21 cellular contexts compared by ENCODE assay signal in the genomic region with DNA sequence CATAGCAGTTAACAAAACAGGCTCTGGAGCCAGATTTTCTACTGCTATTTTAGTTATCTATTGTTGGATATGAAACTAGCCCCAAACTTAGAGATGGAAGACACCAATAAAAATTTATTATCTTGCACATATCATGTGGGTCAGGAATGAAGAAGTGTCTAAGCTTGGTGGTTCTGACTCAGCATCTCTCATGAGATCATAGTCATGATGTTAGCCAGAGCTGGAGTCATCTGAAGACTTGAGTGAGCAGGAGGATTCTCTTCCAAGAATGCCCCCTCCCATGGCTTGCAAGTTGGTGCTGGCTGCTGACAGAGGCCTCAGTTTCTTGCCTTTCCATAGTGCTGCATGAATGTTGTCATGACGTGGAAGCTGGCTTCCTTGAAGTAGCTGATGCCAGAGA.
DNase-seq lines count a peak whose midpoint lies in the region; TF ChIP-seq lines count a peak whose summit lies in the region.
"Had no signal": no experiment of that assay in that cellular context is flagged by ENCODE, and none has a peak within 500 bp of the region (broad histone marks: within the 10 kb centered on the region; RNA-seq: fewer than 3 reads in every experiment).

No MANE protein-coding gene starts in this region.

- H3K79me2 ChIP-seq in trophoblast cell (ENCODE audit: control insufficient read depth, insufficient read depth, low read length, poor library complexity): no peaks in the 10 kb centered on the region

- H3K9me3 ChIP-seq in trophoblast cell (ENCODE audit: insufficient read depth, low read depth, low read length): no peaks in the 10 kb centered on the region
- H3K9me3 ChIP-seq: thoracic aorta had no signal

- DNase-seq in EL (peak; percentile 25), MV-4-11 (lab: John Stamatoyannopoulos, UW) (peak; percentile 6), epithelial cell of esophagus (ENCODE audit: low read depth) (peak; percentile 32), trophoblast cell (peak in 1 of 2 donors; percentile 1), T-helper 2 cell (no peak), NCI-H526 (lab: John Stamatoyannopoulos, UW) (no peak)
- no peak for DNase-seq in central memory CD4-positive, alpha-beta T cell
- no peak for DNase-seq in activated CD4-positive, CD25-positive, alpha-beta regulatory T cell treated with anti-CD3 and anti-CD28 coated beads, Interleukin-2, amount 50 U/mL, for 72 hours
- DNase-seq: dermis blood vessel endothelial cell, DND-41, erythroblast, glutamatergic neuron, NCI-H1105 treated with DMSO at 0.1 percent for 48 hours, NCI-H2171, NCI-H774, occipital lobe, PC-9, retina, T-helper 17 cell had no signal

- H4K91ac ChIP-seq in trophoblast cell (ENCODE audit: low read depth, low read length): no peak overlapping the region

- no peak overlapping the region for H4K12ac ChIP-seq in trophoblast cell (ENCODE audit: low read depth, low read length)

- H2BK5ac ChIP-seq in trophoblast cell (ENCODE audit: low read depth, low read length, poor library complexity): no peak overlapping the region

- no peak overlapping the region for H2AK5ac ChIP-seq in trophoblast cell (ENCODE audit: low read length)

- no peak for TF ChIP-seq CTCF in epithelial cell of esophagus (IDR thresholded peaks at IDR 0.05; ENCODE audit: insufficient read depth, low read depth, low read length, missing control alignments)

- H3K4me3 ChIP-seq in epithelial cell of esophagus (ENCODE audit: low read length): no peak overlapping the region
- no peak overlapping the region for H3K4me3 ChIP-seq in trophoblast cell (ENCODE audit: low read depth, low read length)
- H3K4me3 ChIP-seq: lung, PC-9, thoracic aorta had no signal

- H3K36me3 ChIP-seq in trophoblast cell (ENCODE audit: control insufficient read depth in 1 of 2, insufficient read depth in 2 of 2, low read length in 2 of 2): no peaks in the 10 kb centered on the region
- H3K36me3 ChIP-seq: thoracic aorta had no signal

- H2BK12ac ChIP-seq in trophoblast cell (ENCODE audit: low read length): no peak overlapping the region

- H3K9ac ChIP-seq in trophoblast cell (ENCODE audit: low read length): peak overlapping the region; percentile 23

- no peaks in the 10 kb centered on the region for H3K4me1 ChIP-seq in trophoblast cell (ENCODE audit: control insufficient read depth in 1 of 2, insufficient read depth in 2 of 2, low read length in 2 of 2)

- H2BK120ac ChIP-seq in trophoblast cell (ENCODE audit: insufficient read depth, low read length, poor library complexity): no peak overlapping the region

- H2AFZ ChIP-seq in trophoblast cell (ENCODE audit: insufficient read depth, low read length, poor library complexity): no peak overlapping the region
- H2AFZ ChIP-seq: PC-9 had no signal

- H3K18ac ChIP-seq in trophoblast cell (ENCODE audit: low read length): no peak overlapping the region

- H3K27me3 ChIP-seq in trophoblast cell (ENCODE audit: insufficient read depth, low read length): no peaks in the 10 kb centered on the region

- no peak overlapping the region for H3K4ac ChIP-seq in trophoblast cell (ENCODE audit: low read depth, low read length)

- no CpG with 5 or more reads among the region's 1 CpG for WGBS in trophoblast cell (ENCODE audit: extremely low coverage, insufficient coverage, insufficient read length)

- no peak overlapping the region for H3K23ac ChIP-seq in trophoblast cell (ENCODE audit: low read length)

- H3K27ac ChIP-seq in trophoblast cell (ENCODE audit: low read depth, low read length): no peak overlapping the region
- H3K27ac ChIP-seq: PC-9, thoracic aorta had no signal

- no peak overlapping the region for H3K14ac ChIP-seq in trophoblast cell (ENCODE audit: low read length)

- no peak overlapping the region for H4K8ac ChIP-seq in trophoblast cell (ENCODE audit: low read depth, low read length)

- H3K4me2 ChIP-seq in trophoblast cell (ENCODE audit: low read length): no peak overlapping the region
- H3K4me2 ChIP-seq: PC-9 had no signal

- H3K79me1 ChIP-seq in trophoblast cell (ENCODE audit: low read length): no peaks in the 10 kb centered on the region

Comparison
In these comparisons a context has a peak if more than half of its experiments do, and no peak if none do; other contexts are left out.
1. DNase-seq: peak in EL (single experiment), MV-4-11 (single experiment) and epithelial cell of esophagus (single experiment); none in central memory CD4-positive, alpha-beta T cell (single experiment), activated CD4-positive, CD25-positive, alpha-beta regulatory T cell treated with anti-CD3 and anti-CD28 coated beads, Interleukin-2, amount 50 U/mL, for 72 hours (single experiment), T-helper 2 cell (0 of 5) and NCI-H526 (0 of 2).